8 cellular contexts compared by ENCODE assay signal in genomic region chr2:96870631-96871255, GRCh38. TPM values are rescaled to one million over a fixed set of nuclear protein-coding genes. Genes with fewer than 3 reads are reported as not detected.
DNase-seq lines count a peak whose midpoint lies in the region; ATAC-seq and TF ChIP-seq lines count a peak whose summit lies in the region.

No MANE protein-coding gene starts in this region.

- H3K9me3 ChIP-seq in mammary epithelial cell (replicated peaks; ENCODE audit: insufficient read depth, low read length) (no peaks in the 10 kb centered on the region), muscle layer of colon (ENCODE audit: low read length) (no peaks in the 10 kb centered on the region), thymus (ENCODE audit: control insufficient read depth) (no peaks in the 10 kb centered on the region)
- no peaks in the 10 kb centered on the region for H3K9me3 ChIP-seq in effector memory CD4-positive, alpha-beta T cell (ENCODE audit: control insufficient read depth, low read length)

- no peak for ATAC-seq in HG02840 (IDR thresholded peaks at IDR 0.05; ENCODE audit: low FRiP score, unreplicated experiment)
- no peak for ATAC-seq in GM21786 (IDR thresholded peaks at IDR 0.05; ENCODE audit: unreplicated experiment)

- no peak for DNase-seq in MCF 10A (ENCODE audit: unreplicated experiment)
- no peak for DNase-seq in mammary epithelial cell
- DNase-seq in activated CD4-positive, alpha-beta T cell treated with anti-CD3 and anti-CD28 coated beads, Interleukin-2, amount 50 U/mL, for 48 hours = peak; percentile 49 to 64
- peak; percentile 57 to 64 (median 60) for DNase-seq in effector memory CD4-positive, alpha-beta T cell

- in situ Hi-C loops in mammary epithelial cell (cut with MboI; ENCODE audit: low sequenced_read_pairs in 2 of 2) = no loop called here

- no peak overlapping the region for H3K9ac ChIP-seq in mammary epithelial cell (ENCODE audit: insufficient read depth, low read length)
- H3K9ac ChIP-seq in muscle layer of colon (ENCODE audit: low read length) = peak overlapping the region; percentile 86

- H3K4me1 ChIP-seq in mammary epithelial cell (ENCODE audit: insufficient read depth, low read length) (peaks cover 10% of the 10 kb centered on the region), muscle layer of colon (ENCODE audit: insufficient read depth, low read length) (peaks cover 50% of the 10 kb centered on the region), thymus (ENCODE audit: control insufficient read depth, insufficient read depth, low read length) (peaks cover 10% of the 10 kb centered on the region)
- peaks cover 45% of the 10 kb centered on the region for H3K4me1 ChIP-seq in effector memory CD4-positive, alpha-beta T cell (ENCODE audit: control insufficient read depth, insufficient read depth, low read length, poor library complexity, severe bottlenecking)

- no peak overlapping the region for H3K4me2 ChIP-seq in mammary epithelial cell (ENCODE audit: insufficient read depth, low read depth, low read length)

- H3K27me3 ChIP-seq in mammary epithelial cell (ENCODE audit: insufficient read depth, low read length) = no peaks in the 10 kb centered on the region
- no peaks in the 10 kb centered on the region for H3K27me3 ChIP-seq in effector memory CD4-positive, alpha-beta T cell (replicated peaks; ENCODE audit: control insufficient read depth, insufficient read depth, low read length, poor library complexity, severe bottlenecking)
- no peaks in the 10 kb centered on the region for H3K27me3 ChIP-seq in muscle layer of colon (ENCODE audit: control insufficient read depth in 1 of 2, insufficient read depth in 2 of 2, low read length in 2 of 2)
- H3K27me3 ChIP-seq in thymus (ENCODE audit: control insufficient read depth, insufficient read depth) = peaks cover 53% of the 10 kb centered on the region

- H2AFZ ChIP-seq in mammary epithelial cell (ENCODE audit: low read depth, low read length) = no peak overlapping the region

- no peaks in the 10 kb centered on the region for H3K36me3 Mint-ChIP-seq in MCF 10A (ENCODE audit: insufficient read depth, unreplicated experiment)

- peak overlapping the region in 1 of 3 experiments; percentile 85 for H3K4me3 ChIP-seq in mammary epithelial cell (replicated peaks in 1 of 3; ENCODE audit: insufficient read depth in 1 of 3, low read depth in 2 of 3, low read length in 3 of 3)
- peak overlapping the region; percentile 96 for H3K4me3 ChIP-seq in effector memory CD4-positive, alpha-beta T cell (ENCODE audit: insufficient read depth, low read depth, low read length, poor library complexity, severe bottlenecking)
- H3K4me3 ChIP-seq in muscle layer of colon (ENCODE audit: low read depth in 1 of 2, low read length in 2 of 2) = peak overlapping the region; percentile 80 to 86
- H3K4me3 ChIP-seq in thymus (ENCODE audit: low read length) = peak overlapping the region; percentile 54

- WGBS in mammary epithelial cell (ENCODE audit: low coverage, missing lambda C conversion rate) = 46% methylated on average over 9 of the region's 13 CpGs
- WGBS in thymus = 10% methylated on average over 13 of the region's 13 CpGs

- intact Hi-C loops in MCF 10A (cut with micrococcal nuclease) = no loop called here
- intact Hi-C loops in mammary epithelial cell (cut with micrococcal nuclease) = loop anchor here (1.0 kb wide), 1 partner anchor 58 kb away; no protein-coding TSS in a partner anchor

- TF ChIP-seq CTCF in MCF 10A (IDR thresholded peaks at IDR 0.05; ENCODE audit: unreplicated experiment) = no peak
- no peak for TF ChIP-seq CTCF in mammary epithelial cell (conservative IDR thresholded peaks at IDR 0.05 in 1 of 2, IDR thresholded peaks at IDR 0.05 in 1 of 2; ENCODE audit: extremely low read depth in 1 of 2, insufficient read depth in 1 of 2, low read depth in 1 of 2, low read length in 2 of 2)

- H3K27ac Mint-ChIP-seq in MCF 10A (ENCODE audit: low read depth, unreplicated experiment) = no peak overlapping the region

- peaks cover 5% of the 10 kb centered on the region for H3K4me1 Mint-ChIP-seq in MCF 10A (ENCODE audit: insufficient read depth, unreplicated experiment)

- H3K36me3 ChIP-seq in mammary epithelial cell (ENCODE audit: insufficient read depth, low read length) = peaks cover 4% of the 10 kb centered on the region
- H3K36me3 ChIP-seq in effector memory CD4-positive, alpha-beta T cell (ENCODE audit: control insufficient read depth, insufficient read depth, low read length) = peaks cover 12% of the 10 kb centered on the region
- H3K36me3 ChIP-seq in muscle layer of colon (ENCODE audit: insufficient read depth, low read length) = peaks cover 22% of the 10 kb centered on the region
- no peaks in the 10 kb centered on the region for H3K36me3 ChIP-seq in thymus (ENCODE audit: control insufficient read depth, insufficient read depth)

- peaks cover 22% of the 10 kb centered on the region for H3K79me2 ChIP-seq in mammary epithelial cell (ENCODE audit: insufficient read depth, low read length)

- H3K9me3 Mint-ChIP-seq in MCF 10A (ENCODE audit: unreplicated experiment) = no peaks in the 10 kb centered on the region

- POLR2A ChIA-PET in MCF 10A (lab: Yijun Ruan, JAX) = interaction anchor here (0.6 to 2.3 kb wide), 3 partner anchors 13 to 1508 kb away, joined by 3 to 14 read pairs (median 7); partner anchors contain the start of gene ANKRD39

- BruUV-seq in MCF 10A (replicated peaks; lab: Mats Ljungman, UMichigan) = no TSS peak
- no TSS peak for BruUV-seq in mammary epithelial cell (replicated peaks; lab: Mats Ljungman, UMichigan)

- dilution Hi-C loops in mammary epithelial cell (cut with HindIII; ENCODE audit: low sequenced_read_pairs) = loop anchor here (5.0 kb wide), 3 partner anchors 37 to 82 kb away; no protein-coding TSS in a partner anchor

- no peak overlapping the region for H3K27ac ChIP-seq in mammary epithelial cell (ENCODE audit: insufficient read depth, low read depth, low read length)
- H3K27ac ChIP-seq in effector memory CD4-positive, alpha-beta T cell (ENCODE audit: insufficient read depth, low read length, poor library complexity, severe bottlenecking) = peak overlapping the region; percentile 81
- H3K27ac ChIP-seq in muscle layer of colon (ENCODE audit: low read depth, low read length) = peak overlapping the region; percentile 96
- H3K27ac ChIP-seq in thymus (ENCODE audit: low read depth) = peak overlapping the region; percentile 72

- CTCF ChIA-PET in MCF 10A (lab: Yijun Ruan, JAX) = interaction anchor here (0.9 to 5.8 kb wide), 4 partner anchors 13 to 241 kb away, joined by 3 to 30 read pairs (median 8); partner anchors contain the start of genes ANKRD36 and ANKRD39
- CTCF ChIA-PET in mammary epithelial cell (lab: Charles Lee; ENCODE audit: low non-redundant PET) = no interaction called here

- H4K20me1 ChIP-seq in mammary epithelial cell (ENCODE audit: insufficient read depth, low read length) = no peaks in the 10 kb centered on the region

- no peaks in the 10 kb centered on the region for H3K27me3 Mint-ChIP-seq in MCF 10A (ENCODE audit: insufficient read depth, unreplicated experiment)

- H3K4me3 Mint-ChIP-seq in MCF 10A (ENCODE audit: unreplicated experiment) = peak overlapping the region; percentile 78

RNA-seq across cellular contexts. Expression of gene SEMA4C, which starts 0.9 kb away (rescaled TPM):
- 16.3 and 22.6 TPM in 2 replicates for total RNA-seq in MCF 10A (2022)
- total RNA-seq in mammary epithelial cell = 10 to 100 TPM; 13.2 to 14.0 TPM
- 6.9 TPM for polyA plus RNA-seq in mammary epithelial cell
- 7.3 TPM for polyA minus RNA-seq in mammary epithelial cell
- polyA plus RNA-seq in thymus = 14.1 TPM

RNA-seq across cellular contexts. Expression of gene ANKRD39, which starts 12.9 kb away (rescaled TPM):
- 14.0 and 17.6 TPM in 2 replicates for total RNA-seq in MCF 10A (2022)
- total RNA-seq in mammary epithelial cell = 10 to 100 TPM in 1 of 2 donors, 1 to 10 TPM in 1; 7.8 to 12.3 TPM
- 13.8 TPM for polyA plus RNA-seq in mammary epithelial cell
- polyA minus RNA-seq in mammary epithelial cell = 2.8 TPM
- polyA plus RNA-seq in thymus = 10.0 TPM

RNA-seq across cellular contexts. Expression of gene ANKRD23, which starts 26.9 kb away (rescaled TPM):
- total RNA-seq in MCF 10A (2022) (3.4 and 7.6 TPM in 2 replicates), mammary epithelial cell (1 to 10 TPM in 1 of 2 donors, under 1 TPM in 1; 0.82 to 1.7 TPM)
- polyA plus RNA-seq in mammary epithelial cell (0.49 TPM), thymus (7.5 TPM)
- 0.36 TPM for polyA minus RNA-seq in mammary epithelial cell

RNA-seq across cellular contexts. Expression of gene CNNM3, which starts 54.7 kb away (rescaled TPM):
- 9.1 and 9.9 TPM in 2 replicates for total RNA-seq in MCF 10A (2022)
- 1 to 10 TPM; 5.7 to 5.8 TPM for total RNA-seq in mammary epithelial cell
- 5.0 TPM for polyA plus RNA-seq in mammary epithelial cell
- polyA minus RNA-seq in mammary epithelial cell = 5.9 TPM
- polyA plus RNA-seq in thymus = 7.3 TPM

Comparison
In these comparisons a context has a peak if more than half of its experiments do, and no peak if none do; other contexts are left out.
1. DNase-seq: peak in activated CD4-positive, alpha-beta T cell treated with anti-CD3 and anti-CD28 coated beads, Interleukin-2, amount 50 U/mL, for 48 hours (2 of 2) and effector memory CD4-positive, alpha-beta T cell (3 of 3); none in MCF 10A (single experiment) and mammary epithelial cell (single experiment).